In the genomic region with DNA sequence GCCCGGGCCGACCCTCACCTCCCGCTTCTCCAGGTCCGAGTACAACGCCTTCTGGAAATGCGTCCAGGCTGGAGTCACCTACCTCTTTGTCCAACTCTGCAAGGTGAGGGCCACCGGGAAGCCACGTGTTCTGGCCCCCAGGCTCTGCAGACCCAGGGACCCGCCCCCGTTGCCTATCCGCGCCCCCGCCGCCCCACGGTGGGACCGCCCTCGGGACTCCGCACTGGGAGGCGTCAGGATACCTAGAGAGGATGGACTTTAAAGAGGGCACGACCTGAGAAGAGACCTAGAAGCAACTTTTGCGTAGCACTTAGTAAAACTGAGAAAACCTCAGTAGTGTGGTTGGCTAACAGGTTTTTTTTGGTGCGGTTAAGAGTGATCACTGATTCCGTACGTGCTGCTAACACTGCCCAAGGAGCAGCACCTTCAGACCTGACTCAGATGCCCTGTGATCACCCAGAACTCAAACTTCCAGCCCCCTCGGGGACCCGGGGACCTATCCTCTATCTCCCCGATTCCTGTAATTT, we compare ENCODE assay signal across 9 cellular contexts. TPM values are rescaled to one million over a fixed set of nuclear protein-coding genes. Genes with fewer than 3 reads are reported as not detected.
DNase-seq lines count a peak whose midpoint lies in the region; ATAC-seq, FAIRE-seq and TF ChIP-seq lines count a peak whose summit lies in the region.
"Had no signal": no experiment of that assay in that cellular context is flagged by ENCODE, and none has a peak within 500 bp of the region (broad histone marks: within the 10 kb centered on the region; RNA-seq: fewer than 3 reads in every experiment).

No MANE protein-coding gene starts in this region.

- no peaks in the 10 kb centered on the region for H3K27me3 ChIP-seq in fibroblast of lung (ENCODE audit: control insufficient read depth, insufficient read depth, low read length)
- no peaks in the 10 kb centered on the region for H3K27me3 ChIP-seq in neutrophil
- H3K27me3 ChIP-seq in upper lobe of left lung, result no peaks in the 10 kb centered on the region

- H3K9me3 ChIP-seq in fibroblast of lung (ENCODE audit: control insufficient read depth, insufficient read depth, low read depth, low read length), result no peaks in the 10 kb centered on the region
- no peaks in the 10 kb centered on the region for H3K9me3 ChIP-seq in neutrophil
- no peaks in the 10 kb centered on the region for H3K9me3 ChIP-seq in upper lobe of left lung

- H3K4me1 ChIP-seq in fibroblast of lung (ENCODE audit: control insufficient read depth, extremely low read depth, insufficient read depth, low read length), result peaks cover 5% of the 10 kb centered on the region
- peaks cover 15 to 16% of the 10 kb centered on the region in 2 experiments for H3K4me1 ChIP-seq in neutrophil (ENCODE audit: control insufficient read depth in 1 of 2, insufficient read depth in 1 of 2, low read depth in 1 of 2, low read length in 1 of 2)
- peaks cover 18 to 28% (median 20%) of the 10 kb centered on the region in 4 donors for H3K4me1 ChIP-seq in upper lobe of left lung

- ATAC-seq in HG02642 (IDR thresholded peaks at IDR 0.05; ENCODE audit: poor library complexity, unreplicated experiment) (peak; percentile 43), upper lobe of left lung (ENCODE audit: low FRiP score in 2 of 2) (peak in 1 of 2 donors; percentile 48)

- H4K20me1 ChIP-seq in fibroblast of lung (ENCODE audit: control insufficient read depth, extremely low read depth, insufficient read depth, low read length), result no peaks in the 10 kb centered on the region

- peak overlapping the region; percentile 61 for H3K4me2 ChIP-seq in fibroblast of lung (ENCODE audit: extremely low read depth, insufficient read depth, low read length)

- H3K36me3 ChIP-seq in fibroblast of lung (ENCODE audit: control insufficient read depth, insufficient read depth, low read length), result peaks cover 1% of the 10 kb centered on the region
- H3K36me3 ChIP-seq in neutrophil, result no peaks in the 10 kb centered on the region
- peaks cover 0 to 12% (median 2%) of the 10 kb centered on the region in 4 donors for H3K36me3 ChIP-seq in upper lobe of left lung

- peak overlapping the region; percentile 86 for H3K27ac ChIP-seq in fibroblast of lung (ENCODE audit: insufficient read depth, low read length)
- H3K27ac ChIP-seq in neutrophil, result peak overlapping the region; percentile 59
- H3K27ac ChIP-seq in upper lobe of left lung, result peak overlapping the region; percentile 77 to 90 (median 85)

- DNase-seq in GM12892 (ENCODE audit: insufficient read length), result peak; percentile 71
- peak; percentile 89 for DNase-seq in NCI-H2227 (lab: John Stamatoyannopoulos, UW; ENCODE audit: unreplicated experiment)
- DNase-seq in activated T-cell treated with anti-CD3 and anti-CD28 coated beads, Interleukin-2, amount 50 U/mL, for 1 hour, result peak; percentile 58
- peak; percentile 3 to 18 for DNase-seq in fibroblast of lung (ENCODE audit: low read depth in 2 of 2)
- DNase-seq in upper lobe of left lung, result peak; percentile 34 to 91
- no peak for DNase-seq in D721Med (ENCODE audit: insufficient read length, low spot score)

- FAIRE-seq in GM12892 (lab: Jason Lieb, UNC) (no peak), D721Med (lab: Jason Lieb, UNC) (no peak)
- FAIRE-seq: endometrium had no signal

- no peak for TF ChIP-seq EP300 in upper lobe of left lung (IDR thresholded peaks at IDR 0.05)

- H3K4me3 ChIP-seq in fibroblast of lung (replicated peaks in 1 of 4; ENCODE audit: control extremely low read depth in 1 of 4, insufficient read depth in 1 of 4, low read depth in 3 of 4, low read length in 4 of 4) (peak overlapping the region; percentile 67 to 91 (median 72)), neutrophil (ENCODE audit: low read depth in 1 of 2, low read length in 1 of 2) (peak overlapping the region; percentile 85 to 88), upper lobe of left lung (peak overlapping the region; percentile 69 to 95 (median 81))

- TF ChIP-seq CTCF in fibroblast of lung (conservative IDR thresholded peaks at IDR 0.05 in 1 of 2, IDR thresholded peaks at IDR 0.05 in 1 of 2; ENCODE audit: low read depth in 1 of 2, low read length in 2 of 2) (no peak), neutrophil (IDR thresholded peaks at IDR 0.05) (no peak), upper lobe of left lung (IDR thresholded peaks at IDR 0.05) (no peak), D721Med (IDR thresholded peaks at IDR 0.05; ENCODE audit: insufficient read depth, missing control alignments) (no peak)

- peak overlapping the region; percentile 97 for H3K9ac ChIP-seq in fibroblast of lung (ENCODE audit: insufficient read depth, low read length)

- WGBS in upper lobe of left lung, 2 donors, result 3 to 7% methylated on average over 9 to 20 of the region's 27 CpGs

- TF ChIP-seq POLR2A in GM12892 (IDR thresholded peaks at IDR 0.05; ENCODE audit: low read depth, low read length), result no peak
- TF ChIP-seq POLR2A in upper lobe of left lung (IDR thresholded peaks at IDR 0.05), result no peak

- peak overlapping the region; percentile 77 for H2AFZ ChIP-seq in fibroblast of lung (ENCODE audit: low read length)

- peaks cover 18% of the 10 kb centered on the region for H3K79me2 ChIP-seq in fibroblast of lung (ENCODE audit: control insufficient read depth, insufficient read depth, low read length)

RNA-seq across cellular contexts. Expression of a gene that starts 0.5 kb away (rescaled TPM):
- polyA plus RNA-seq in GM12892 (2012; ENCODE audit: missing spikeins), result 76.8 TPM
- 79.6 and 95.3 TPM in 2 replicates for total RNA-seq in fibroblast of lung
- polyA plus RNA-seq in fibroblast of lung, result 72.4 and 76.2 TPM in 2 replicates
- 97.1 and 104 TPM in 2 replicates for polyA plus RNA-seq in fibroblast of lung (2012)
- 209 and 249 TPM in 2 replicates for polyA minus RNA-seq in fibroblast of lung (ENCODE audit: low replicate concordance)
- 10 to 100 TPM; 25.1 to 94.2 (median 71.2) TPM for total RNA-seq in upper lobe of left lung

RNA-seq across cellular contexts. Expression of a gene that starts 12.7 kb away (rescaled TPM):
- not detected for polyA plus RNA-seq in GM12892 (2012; ENCODE audit: missing spikeins)
- total RNA-seq in fibroblast of lung (not detected in 2 replicates), upper lobe of left lung (not detected)
- polyA plus RNA-seq in fibroblast of lung, result not detected in 2 replicates
- not detected in 2 replicates for polyA plus RNA-seq in fibroblast of lung (2012)
- polyA minus RNA-seq in fibroblast of lung (ENCODE audit: low replicate concordance), result not detected in 2 replicates

RNA-seq across cellular contexts. Expression of a gene that starts 17.5 kb away (rescaled TPM):
- 0.74 TPM for polyA plus RNA-seq in GM12892 (2012; ENCODE audit: missing spikeins)
- total RNA-seq in fibroblast of lung (not detected in 2 replicates), upper lobe of left lung (not detected)
- polyA plus RNA-seq in fibroblast of lung, result not detected in 2 replicates
- not detected in 2 replicates for polyA plus RNA-seq in fibroblast of lung (2012)
- not detected in 2 replicates for polyA minus RNA-seq in fibroblast of lung (ENCODE audit: low replicate concordance)

RNA-seq across cellular contexts. Expression of a gene that starts 17.8 kb away (rescaled TPM):
- 1.3 TPM for polyA plus RNA-seq in GM12892 (2012; ENCODE audit: missing spikeins)
- total RNA-seq in fibroblast of lung, result 4.1 and 9.0 TPM in 2 replicates
- 1.6 TPM in 2 replicates for polyA plus RNA-seq in fibroblast of lung
- 3.4 and 3.7 TPM in 2 replicates for polyA plus RNA-seq in fibroblast of lung (2012)
- not detected in 2 replicates for polyA minus RNA-seq in fibroblast of lung (ENCODE audit: low replicate concordance)
- not detected for total RNA-seq in upper lobe of left lung

RNA-seq across cellular contexts. Expression of a gene that starts 32.5 kb away (rescaled TPM):
- polyA plus RNA-seq in GM12892 (2012; ENCODE audit: missing spikeins), result 99.5 TPM
- total RNA-seq in fibroblast of lung (14.2 and 29.3 TPM in 2 replicates), upper lobe of left lung (100 to 1,000 TPM in 3 of 6 donors, 10 to 100 TPM in 3; 64.9 to 127 (median 101) TPM)
- 2.1 and 2.8 TPM in 2 replicates for polyA plus RNA-seq in fibroblast of lung
- polyA plus RNA-seq in fibroblast of lung (2012), result 5.7 and 6.4 TPM in 2 replicates
- polyA minus RNA-seq in fibroblast of lung (ENCODE audit: low replicate concordance), result not detected in 2 replicates
